9 cellular contexts compared by ENCODE assay signal in the genomic region with DNA sequence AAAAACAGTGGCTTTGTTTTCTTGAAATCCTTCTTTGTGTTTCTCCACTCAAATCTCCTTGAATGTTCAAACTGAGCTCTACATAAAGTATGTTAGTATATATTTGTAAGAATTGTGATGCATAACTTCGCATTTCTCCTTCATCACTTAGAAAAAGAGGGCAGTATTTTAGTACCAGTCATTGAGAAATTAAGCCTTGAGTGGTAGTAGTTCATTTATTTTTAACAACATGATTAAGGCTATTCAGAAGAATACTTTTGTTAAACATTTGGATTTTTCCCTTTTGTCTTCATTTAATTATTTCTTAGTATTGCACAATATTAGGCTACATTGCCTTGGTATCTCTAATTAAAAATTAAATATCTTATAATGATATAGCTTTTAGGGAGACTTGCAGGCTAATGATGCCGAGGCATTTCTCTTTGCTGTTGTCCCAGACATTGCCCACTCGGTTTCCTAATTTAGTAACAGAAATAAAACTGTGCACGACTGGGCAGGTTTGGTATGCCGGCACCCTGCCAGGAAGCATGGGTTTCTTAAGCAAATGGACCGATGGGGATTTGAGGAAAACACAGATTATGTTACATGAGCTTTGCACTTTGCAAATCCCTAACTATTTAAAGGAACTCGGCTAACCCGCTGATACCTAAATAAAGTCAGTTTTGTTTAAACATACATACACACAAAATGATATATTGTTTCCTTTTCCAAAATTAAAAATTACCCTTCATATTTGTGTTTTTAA. TPM values are rescaled to one million over a fixed set of nuclear protein-coding genes. Genes with fewer than 3 reads are reported as not detected.
A peak's percentile ranks its signal among the peaks of the same experiment; 100 is the strongest.
DNase-seq lines count a peak whose midpoint lies in the region; ATAC-seq, FAIRE-seq and TF ChIP-seq lines count a peak whose summit lies in the region.
"Had no signal": no experiment of that assay in that cellular context is flagged by ENCODE, and none has a peak within 500 bp of the region (broad histone marks: within the 10 kb centered on the region; RNA-seq: fewer than 3 reads in every experiment).

No MANE protein-coding gene starts in this region.

- peak overlapping the region; percentile 4; the same call in 1 of the 3 replicates for H3K4me3 ChIP-seq in A549
- no peak overlapping the region for H3K4me3 ChIP-seq in astrocyte of the cerebellum (ENCODE audit: low read depth, low read length)
- H3K4me3 ChIP-seq in kidney (ENCODE audit: low read length in 2 of 2), result peak overlapping the region in 1 of 2 donors; percentile 4
- H3K4me3 ChIP-seq in CD4-positive, alpha-beta memory T cell (ENCODE audit: low read length in 2 of 2), result no peak overlapping the region
- H3K4me3 ChIP-seq in lower leg skin (ENCODE audit: low read depth, poor library complexity, severe bottlenecking), result no peak overlapping the region

- no peaks in the 10 kb centered on the region for H3K27me3 Mint-ChIP-seq in CD4-positive, alpha-beta memory T cell
- H3K27me3 Mint-ChIP-seq: central memory CD8-positive, alpha-beta T cell had no signal

- no peak; a peak in 1 of 5 replicates for TF ChIP-seq RAD21 in A549 (conservative IDR thresholded peaks at IDR 0.05 in 1 of 2, IDR thresholded peaks at IDR 0.05 in 1 of 2)

- in situ Hi-C loops in astrocyte of the cerebellum (cut with HindIII; ENCODE audit: low sequenced_read_pairs), result no loop called here

- TF ChIP-seq POLR2A in A549 (IDR thresholded peaks at IDR 0.05; ENCODE audit: low read length), result no peak
- no peak for TF ChIP-seq POLR2A in lower leg skin (IDR thresholded peaks at IDR 0.05)

- H3K27ac ChIP-seq in A549, result peak overlapping the region; percentile 24 to 45; a peak in 4 of 6 replicates
- peak overlapping the region; percentile 16 to 69 for H3K27ac ChIP-seq in kidney (ENCODE audit: low read depth in 2 of 2, low read length in 2 of 2)
- H3K27ac ChIP-seq in CD4-positive, alpha-beta memory T cell (ENCODE audit: low read depth, low read length), result no peak overlapping the region

- peak overlapping the region; percentile 71 for H3K4me2 ChIP-seq in A549

- no peak overlapping the region for H3K9ac ChIP-seq in kidney (ENCODE audit: low read length in 2 of 2)

- CTCF ChIA-PET in A549 (lab: Yijun Ruan, JAX), result interaction anchor here (0.6 to 3.1 kb wide), 8 partner anchors 18 to 428 kb away, joined by 3 to 10 read pairs (median 4); no protein-coding TSS in a partner anchor
- CTCF ChIA-PET in CD4-positive, alpha-beta memory T cell (lab: Charles Lee; ENCODE audit: partially characterized antibody), result no interaction called here

- intact Hi-C loops in kidney (cut with DNase I) (no loop called here), lower leg skin (cut with DNase I; ENCODE audit: low total_unique reads) (no loop called here)
- intact Hi-C loops in CD4-positive, alpha-beta memory T cell (cut with micrococcal nuclease), result no loop called here

- TF ChIP-seq CTCF in A549 (IDR thresholded peaks at IDR 0.05) (no peak), astrocyte of the cerebellum (IDR thresholded peaks at IDR 0.05; ENCODE audit: low read depth, low read length, missing control alignments) (no peak), kidney (IDR thresholded peaks at IDR 0.05; ENCODE audit: borderline replicate concordance, extremely low read depth, insufficient read depth) (no peak), lower leg skin (IDR thresholded peaks at IDR 0.05) (no peak)

- H3K36me3 Mint-ChIP-seq in CD4-positive, alpha-beta memory T cell, result peaks cover 1 to 23% of the 10 kb centered on the region in 2 donors
- H3K36me3 Mint-ChIP-seq in activated naive CD4-positive, alpha-beta T cell treated with anti-CD3 and anti-CD28 coated beads, Interleukin-2, amount 50 U/mL, for 72 hours, result no peaks in the 10 kb centered on the region

- no peaks in the 10 kb centered on the region for H3K27me3 ChIP-seq in CD4-positive, alpha-beta memory T cell (ENCODE audit: insufficient read depth, low read length)

- peak in 1 of 2 experiments; percentile 72 for DNase-seq in A549 (ENCODE audit: low read depth in 1 of 2, low spot score in 1 of 2)
- DNase-seq in NCI-H1048 (lab: John Stamatoyannopoulos, UW), result peak; percentile 23
- peak; percentile 79 for DNase-seq in astrocyte of the cerebellum (ENCODE audit: low read depth)
- DNase-seq in kidney, result peak; percentile 79
- DNase-seq in CD4-positive, alpha-beta memory T cell, result no peak
- DNase-seq in activated naive CD4-positive, alpha-beta T cell treated with anti-CD3 and anti-CD28 coated beads, Interleukin-2, amount 50 U/mL, for 72 hours (ENCODE audit: low spot score in 2 of 2), result no peak
- no peak for DNase-seq in lower leg skin (ENCODE audit: low spot score in 2 of 2)

- no peak overlapping the region for H3K4me3 Mint-ChIP-seq in CD4-positive, alpha-beta memory T cell
- H3K4me3 Mint-ChIP-seq: central memory CD8-positive, alpha-beta T cell had no signal

- H3K9me3 Mint-ChIP-seq in CD4-positive, alpha-beta memory T cell, result no peaks in the 10 kb centered on the region
- no peaks in the 10 kb centered on the region for H3K9me3 Mint-ChIP-seq in activated naive CD4-positive, alpha-beta T cell treated with anti-CD3 and anti-CD28 coated beads, Interleukin-2, amount 50 U/mL, for 72 hours
- H3K9me3 Mint-ChIP-seq: central memory CD8-positive, alpha-beta T cell had no signal

- no peak for TF ChIP-seq EP300 in A549 (IDR thresholded peaks at IDR 0.05)

- peak; percentile 74 to 78; a peak in 4 of 6 replicates for ATAC-seq in A549
- ATAC-seq in esophagus mucosa, result no peak
- no peak for ATAC-seq in activated naive CD4-positive, alpha-beta T cell treated with anti-CD3 and anti-CD28 coated beads, Interleukin-2, amount 50 U/mL, for 72 hours

- 12% methylated on average over 8 of the region's 8 CpGs for WGBS in A549 (ENCODE audit: missing lambda C conversion rate)
- WGBS in lower leg skin, 2 donors, result 37 to 43% methylated on average over 8 of the region's 8 CpGs

- no peak overlapping the region for H3K27ac Mint-ChIP-seq in CD4-positive, alpha-beta memory T cell
- H3K27ac Mint-ChIP-seq in activated naive CD4-positive, alpha-beta T cell treated with anti-CD3 and anti-CD28 coated beads, Interleukin-2, amount 50 U/mL, for 72 hours, result no peak overlapping the region

- H3K36me3 ChIP-seq in kidney (ENCODE audit: control insufficient read depth in 1 of 2, insufficient read depth in 2 of 2, low read length in 2 of 2), result no peaks in the 10 kb centered on the region
- H3K36me3 ChIP-seq in CD4-positive, alpha-beta memory T cell (ENCODE audit: insufficient read depth, low read length), result no peaks in the 10 kb centered on the region

- no peaks in the 10 kb centered on the region for H3K4me1 Mint-ChIP-seq in CD4-positive, alpha-beta memory T cell

- H3K4me1 ChIP-seq in A549 (peaks cover 31% of the 10 kb centered on the region), kidney (ENCODE audit: control insufficient read depth in 1 of 2, insufficient read depth in 1 of 2, low read depth in 1 of 2, low read length in 2 of 2) (peaks cover 4 to 18% of the 10 kb centered on the region in 2 donors)
- H3K4me1 ChIP-seq in CD4-positive, alpha-beta memory T cell (ENCODE audit: insufficient read depth, low read length), result no peaks in the 10 kb centered on the region

- FAIRE-seq in A549 (lab: Jason Lieb, UNC) (peak; percentile 36), kidney (lab: Jason Lieb, UNC) (peak; percentile 84)

- H3K9me3 ChIP-seq in A549 (no peaks in the 10 kb centered on the region), kidney (ENCODE audit: control insufficient read depth in 1 of 2, low read length in 2 of 2) (no peaks in the 10 kb centered on the region)
- no peaks in the 10 kb centered on the region for H3K9me3 ChIP-seq in CD4-positive, alpha-beta memory T cell (ENCODE audit: control insufficient read depth in 1 of 2, low read length in 2 of 2)

- POLR2A ChIA-PET in A549 (lab: Yijun Ruan, JAX), result interaction anchor here (1.0 kb wide), 1 partner anchor 55 kb away, joined by 3 read pairs; a partner anchor contains a TSS
- POLR2A ChIA-PET in CD4-positive, alpha-beta memory T cell (lab: Charles Lee; ENCODE audit: partially characterized antibody), result no interaction called here

TF ChIP-seq in A549, 52 proteins besides CTCF, POLR2A, EP300 and RAD21 (continues in another document):
- TF ChIP-seq RNF2 (IDR thresholded peaks at IDR 0.05; ENCODE audit: borderline replicate concordance, low read depth), result no peak
- no peak for TF ChIP-seq ZFP36 (IDR thresholded peaks at IDR 0.05; ENCODE audit: borderline replicate concordance, partially characterized antibody)
- TF ChIP-seq CHD4 (IDR thresholded peaks at IDR 0.05; ENCODE audit: borderline replicate concordance), result no peak
- no peak for TF ChIP-seq CBX2 (IDR thresholded peaks at IDR 0.05; ENCODE audit: borderline replicate concordance, low read depth)
- TF ChIP-seq NR3C1 (IDR thresholded peaks at IDR 0.05), result no peak
- TF ChIP-seq KDM5A (IDR thresholded peaks at IDR 0.05), result no peak
- TF ChIP-seq CEBPB (IDR thresholded peaks at IDR 0.05), result peak; percentile 72 to 81; a peak in 3 of 4 replicates
- TF ChIP-seq SMC3 (IDR thresholded peaks at IDR 0.05), result peak; percentile 16; the same call in 1 of the 3 replicates
- TF ChIP-seq FOSB (CRISPR knock-in tag; IDR thresholded peaks at IDR 0.05), result no peak

RNA-seq across cellular contexts. Expression of a gene that starts 54.7 kb away (rescaled TPM):
- polyA plus RNA-seq in A549 (2011; rRNA removed) (62.4 and 75.0 TPM in 2 replicates), A549 (2017; fragmentation: RNase III; extraction: RNeasy Plus Mini Kit Qiagen cat#74134 plus additional on column Dnase treatment) (18.2 to 22.3 TPM (median 19.6 TPM) in 3 replicates), kidney (ENCODE audit: insufficient read depth, low read depth, low replicate concordance) (34.7 TPM)
- polyA plus RNA-seq in A549 (2012; cell fraction: cytosol; rRNA removed), result 20.4 and 23.3 TPM in 2 replicates
- polyA plus RNA-seq in A549 (2012; cell fraction: nucleus; rRNA removed), result 7.8 and 13.6 TPM in 2 replicates
- 50.7 and 58.5 TPM in 2 replicates for polyA minus RNA-seq in A549 (2011; rRNA and poly(A)+ RNA removed)
- total RNA-seq in kidney (25.5 TPM), esophagus mucosa (21.3 TPM), lower leg skin (10 to 100 TPM; 29.3 to 39.7 (median 34.8) TPM)
- 10 to 100 TPM; 16.4 to 19.2 TPM for total RNA-seq in CD4-positive, alpha-beta memory T cell
- 10 to 100 TPM; 19.1 to 27.1 TPM for polyA plus RNA-seq in CD4-positive, alpha-beta memory T cell
- total RNA-seq in activated naive CD4-positive, alpha-beta T cell treated with anti-CD3 and anti-CD28 coated beads, Interleukin-2, amount 50 U/mL, for 72 hours, result 10 to 100 TPM; 21.3 to 27.7 TPM

RNA-seq across cellular contexts. Expression of a gene that starts 56.6 kb away (rescaled TPM):
- polyA plus RNA-seq in A549 (2011; rRNA removed), result 7.0 and 18.7 TPM in 2 replicates
- 2.3 and 3.7 TPM in 2 replicates for polyA plus RNA-seq in A549 (2012; cell fraction: cytosol; rRNA removed)
- polyA plus RNA-seq in A549 (2012; cell fraction: nucleus; rRNA removed), result 3.4 and 6.9 TPM in 2 replicates
- polyA plus RNA-seq in A549 (2017; fragmentation: RNase III; extraction: RNeasy Plus Mini Kit Qiagen cat#74134 plus additional on column Dnase treatment), result 16.5 to 17.4 TPM (median 17.4 TPM) in 3 replicates
- polyA minus RNA-seq in A549 (2011; rRNA and poly(A)+ RNA removed), result 7.9 and 8.4 TPM in 2 replicates
- total RNA-seq in kidney, result 23.6 TPM
- polyA plus RNA-seq in kidney (ENCODE audit: insufficient read depth, low read depth, low replicate concordance), result 11.2 TPM
- total RNA-seq in CD4-positive, alpha-beta memory T cell, result under 1 TPM; 0.67 to 0.79 TPM
- polyA plus RNA-seq in CD4-positive, alpha-beta memory T cell, result under 1 TPM in 1 of 2 donors, not detected in 1; 0.45 TPM
- total RNA-seq in esophagus mucosa, result 13.9 TPM
- total RNA-seq in activated naive CD4-positive, alpha-beta T cell treated with anti-CD3 and anti-CD28 coated beads, Interleukin-2, amount 50 U/mL, for 72 hours, result 1 to 10 TPM; 3.1 to 3.6 TPM
- total RNA-seq in lower leg skin, result 10 to 100 TPM; 16.3 to 23.7 (median 20.0) TPM

Comparison
In these comparisons a context has a peak if more than half of its experiments do, and no peak if none do; other contexts are left out.
1. ATAC-seq: peak in A549 (2 of 2); none in esophagus mucosa (single experiment) and activated naive CD4-positive, alpha-beta T cell treated with anti-CD3 and anti-CD28 coated beads, Interleukin-2, amount 50 U/mL, for 72 hours (0 of 2).
2. DNase-seq: peak in NCI-H1048 (single experiment), astrocyte of the cerebellum (single experiment) and kidney (single experiment); none in CD4-positive, alpha-beta memory T cell (0 of 5), activated naive CD4-positive, alpha-beta T cell treated with anti-CD3 and anti-CD28 coated beads, Interleukin-2, amount 50 U/mL, for 72 hours (0 of 2) and lower leg skin (0 of 2).